Comparison of ENCODE assay signal across 11 cellular contexts in genomic region chr2:207227062-207227748, GRCh38.
DNase-seq lines count a peak whose midpoint lies in the region; ATAC-seq, FAIRE-seq and TF ChIP-seq lines count a peak whose summit lies in the region.
"Had no signal": no experiment of that assay in that cellular context is flagged by ENCODE, and none has a peak within 500 bp of the region (broad histone marks: within the 10 kb centered on the region; RNA-seq: fewer than 3 reads in every experiment).

No MANE protein-coding gene starts in this region.

- DNase-seq in NCI-H2029 (lab: John Stamatoyannopoulos, UW) (peak; percentile 17), NCI-H2029 treated with DMSO at 0.1 percent for 48 hours (lab: John Stamatoyannopoulos, UW) (no peak), endothelial cell of umbilical vein (ENCODE audit: low read depth, low spot score) (no peak), mesothelial cell of epicardium (ENCODE audit: low spot score in 2 of 2, unreplicated experiment in 2 of 2) (no peak), transverse colon (peak; percentile 10), COLO668 (lab: John Stamatoyannopoulos, UW; ENCODE audit: unreplicated experiment) (no peak)
- DNase-seq in stimulated activated CD4-positive, alpha-beta T cell treated with anti-CD3 and anti-CD28 coated beads, Interleukin-2, amount 100 ng/mL, for 48 hours, result no peak
- DNase-seq in activated CD8-positive, alpha-beta T cell treated with anti-CD3 and anti-CD28 coated beads for 36 hours, result no peak

- H3K4me1 ChIP-seq in endothelial cell of umbilical vein (ENCODE audit: control insufficient read depth, extremely low read depth, insufficient read depth, low read length), result peaks cover 30% of the 10 kb centered on the region
- peaks cover 0 to 22% (median 12%) of the 10 kb centered on the region in 4 donors for H3K4me1 ChIP-seq in transverse colon

- no peaks in the 10 kb centered on the region for H3K9me1 ChIP-seq in endothelial cell of umbilical vein (replicated peaks; ENCODE audit: control insufficient read depth, extremely low read depth, insufficient read depth, low read length)

- H3K4me1 Mint-ChIP-seq in mesothelial cell of epicardium, result peaks cover 9% of the 10 kb centered on the region
- peaks cover 58% of the 10 kb centered on the region for H3K4me1 Mint-ChIP-seq in activated CD8-positive, alpha-beta T cell treated with anti-CD3 and anti-CD28 coated beads for 36 hours (ENCODE audit: low read depth)

- H3K4me2 ChIP-seq in endothelial cell of umbilical vein (ENCODE audit: insufficient read depth, low read length), result no peak overlapping the region

- FAIRE-seq in endothelial cell of umbilical vein (lab: Jason Lieb, UNC), result peak; percentile 44

- H3K9me3 ChIP-seq in endothelial cell of umbilical vein (replicated peaks; ENCODE audit: control insufficient read depth, insufficient read depth, low read length), result no peaks in the 10 kb centered on the region
- H3K9me3 ChIP-seq in transverse colon, result no peaks in the 10 kb centered on the region

- CTCF ChIA-PET in endothelial cell of umbilical vein (lab: Charles Lee), result interaction anchor here (1.1 to 1.5 kb wide), 3 partner anchors 13 to 107 kb away, joined by 4 to 5 read pairs (median 4); no protein-coding TSS in a partner anchor
- CTCF ChIA-PET in activated CD8-positive, alpha-beta T cell treated with anti-CD3 and anti-CD28 coated beads for 36 hours (lab: Charles Lee), result interaction anchor here (1.9 to 2.1 kb wide), 2 partner anchors 56 to 154 kb away, joined by 4 to 6 read pairs; no protein-coding TSS in a partner anchor

- WGBS in transverse colon (ENCODE audit: low coverage in 1 of 2), 2 donors, result 46 to 56% methylated on average over 5 to 18 of the region's 18 CpGs

- H3K27ac ChIP-seq in endothelial cell of umbilical vein (ENCODE audit: insufficient read depth, low read depth, low read length) (no peak overlapping the region), transverse colon (peak overlapping the region; percentile 54 to 73 (median 68))
- H3K27ac ChIP-seq: HL-60 had no signal

- TF ChIP-seq CTCF in endothelial cell of umbilical vein (IDR thresholded peaks at IDR 0.05; ENCODE audit: extremely low read depth in 1 of 2, insufficient read depth in 1 of 2, low read depth in 1 of 2, low read length in 2 of 2) (no peak), mesothelial cell of epicardium (IDR thresholded peaks at IDR 0.05; ENCODE audit: unreplicated experiment) (no peak), transverse colon (IDR thresholded peaks at IDR 0.05) (no peak)
- TF ChIP-seq CTCF in activated CD8-positive, alpha-beta T cell treated with anti-CD3 and anti-CD28 coated beads for 36 hours (IDR thresholded peaks at IDR 0.05), result no peak

- H3K36me3 Mint-ChIP-seq in mesothelial cell of epicardium, result no peaks in the 10 kb centered on the region
- no peaks in the 10 kb centered on the region for H3K36me3 Mint-ChIP-seq in activated CD8-positive, alpha-beta T cell treated with anti-CD3 and anti-CD28 coated beads for 36 hours (ENCODE audit: low read depth)

- H3K27me3 Mint-ChIP-seq in mesothelial cell of epicardium (ENCODE audit: low read depth), result peaks cover 19% of the 10 kb centered on the region
- H3K27me3 Mint-ChIP-seq in activated CD8-positive, alpha-beta T cell treated with anti-CD3 and anti-CD28 coated beads for 36 hours, result peaks cover 3% of the 10 kb centered on the region
- H3K27me3 Mint-ChIP-seq: activated naive CD4-positive, alpha-beta T cell treated with anti-CD3 and anti-CD28 coated beads, Interleukin-2, amount 50 U/mL, for 24 hours had no signal

- no peak overlapping the region for H3K9ac ChIP-seq in endothelial cell of umbilical vein (replicated peaks; ENCODE audit: extremely low read depth, insufficient read depth, low read length)

- H3K9me3 Mint-ChIP-seq in mesothelial cell of epicardium, result no peaks in the 10 kb centered on the region
- H3K9me3 Mint-ChIP-seq in activated CD8-positive, alpha-beta T cell treated with anti-CD3 and anti-CD28 coated beads for 36 hours, result no peaks in the 10 kb centered on the region
- H3K9me3 Mint-ChIP-seq: activated naive CD4-positive, alpha-beta T cell treated with anti-CD3 and anti-CD28 coated beads, Interleukin-2, amount 50 U/mL, for 24 hours had no signal

- H3K36me3 ChIP-seq in endothelial cell of umbilical vein (ENCODE audit: control insufficient read depth in 2 of 2, extremely low read depth in 1 of 2, insufficient read depth in 2 of 2, low read length in 2 of 2) (no peaks in the 10 kb centered on the region), transverse colon (no peaks in the 10 kb centered on the region)

- H3K4me3 ChIP-seq in endothelial cell of umbilical vein (replicated peaks in 1 of 3; ENCODE audit: insufficient read depth in 1 of 3, low read depth in 1 of 3, low read length in 3 of 3) (no peak overlapping the region), transverse colon (peak overlapping the region in 1 of 4 donors; percentile 15)
- H3K4me3 ChIP-seq: lung had no signal

- dilution Hi-C loops in endothelial cell of umbilical vein (cut with MboI; ENCODE audit: extremely low pct_ligation_motif_present, low sequenced_read_pairs), result no loop called here

- no peak for ATAC-seq in activated CD8-positive, alpha-beta T cell treated with anti-CD3 and anti-CD28 coated beads for 36 hours

- no peak for TF ChIP-seq EP300 in transverse colon (IDR thresholded peaks at IDR 0.05; ENCODE audit: low read depth)

- intact Hi-C loops in endothelial cell of umbilical vein (cut with micrococcal nuclease) (loop anchor here (2.0 kb wide), 1 partner anchor 168 kb away; no protein-coding TSS in a partner anchor), transverse colon (cut with DNase I; ENCODE audit: low total_unique reads) (loop anchor here (1.0 kb wide), 1 partner anchor 62 kb away; the partner anchor contains the start of gene KLF7)
- intact Hi-C loops in activated CD8-positive, alpha-beta T cell treated with anti-CD3 and anti-CD28 coated beads for 36 hours (cut with micrococcal nuclease), result no loop called here

- no peaks in the 10 kb centered on the region for H4K20me1 ChIP-seq in endothelial cell of umbilical vein (replicated peaks; ENCODE audit: control insufficient read depth, extremely low read depth, insufficient read depth, low read length)

- POLR2A ChIA-PET in endothelial cell of umbilical vein (lab: Charles Lee), result interaction anchor here (0.7 kb wide), 1 partner anchor 136 kb away, joined by 6 read pairs; no protein-coding TSS in a partner anchor
- POLR2A ChIA-PET in activated CD8-positive, alpha-beta T cell treated with anti-CD3 and anti-CD28 coated beads for 36 hours (lab: Charles Lee), result interaction anchor here (0.6 to 1.5 kb wide), 3 partner anchors 13 to 241 kb away, joined by 3 to 4 read pairs (median 3); partner anchors contain the start of gene KLF7

- H3K79me2 ChIP-seq in endothelial cell of umbilical vein (ENCODE audit: control insufficient read depth, insufficient read depth, low read length), result no peaks in the 10 kb centered on the region

- H3K27me3 ChIP-seq in endothelial cell of umbilical vein (ENCODE audit: control insufficient read depth in 2 of 2, insufficient read depth in 2 of 2, low read length in 2 of 2) (no peaks in the 10 kb centered on the region), transverse colon (no peaks in the 10 kb centered on the region)

- TF ChIP-seq POLR2A in endothelial cell of umbilical vein (IDR thresholded peaks at IDR 0.05; ENCODE audit: low read depth, low read length), result no peak
- no peak for TF ChIP-seq POLR2A in transverse colon (IDR thresholded peaks at IDR 0.05)

- BruUV-seq in endothelial cell of umbilical vein (replicated peaks; lab: Mats Ljungman, UMichigan), result no TSS peak

- in situ Hi-C loops in transverse colon (cut with MboI; ENCODE audit: low pct_ligation_motif_present in 1 of 4, low pct_unique_long_range_greater_than_20kb in 1 of 4, low sequenced_read_pairs in 3 of 4), result no loop called here

- no peak overlapping the region for H2AFZ ChIP-seq in endothelial cell of umbilical vein (ENCODE audit: low read depth, low read length)

- H3K4me3 Mint-ChIP-seq in mesothelial cell of epicardium, result peak overlapping the region; percentile 40
- no peak overlapping the region for H3K4me3 Mint-ChIP-seq in activated CD8-positive, alpha-beta T cell treated with anti-CD3 and anti-CD28 coated beads for 36 hours
- H3K4me3 Mint-ChIP-seq: activated naive CD4-positive, alpha-beta T cell treated with anti-CD3 and anti-CD28 coated beads, Interleukin-2, amount 50 U/mL, for 24 hours had no signal

- no peak overlapping the region for H3K27ac Mint-ChIP-seq in mesothelial cell of epicardium
- H3K27ac Mint-ChIP-seq in activated CD8-positive, alpha-beta T cell treated with anti-CD3 and anti-CD28 coated beads for 36 hours, result no peak overlapping the region
- H3K27ac Mint-ChIP-seq: activated naive CD4-positive, alpha-beta T cell treated with anti-CD3 and anti-CD28 coated beads, Interleukin-2, amount 50 U/mL, for 24 hours had no signal

TF ChIP-seq in endothelial cell of umbilical vein, 7 proteins besides CTCF, POLR2A, EP300 and RAD21:
- TF ChIP-seq MAX (IDR thresholded peaks at IDR 0.05; ENCODE audit: insufficient read depth, insufficient read length) (no peak), FOS (IDR thresholded peaks at IDR 0.05; ENCODE audit: borderline replicate concordance, insufficient read depth, low read length) (no peak)

Comparison
In these comparisons a context has a peak if more than half of its experiments do, and no peak if none do; other contexts are left out.
1. DNase-seq: peak in NCI-H2029 (single experiment) and transverse colon (single experiment); none in NCI-H2029 treated with DMSO at 0.1 percent for 48 hours (single experiment), endothelial cell of umbilical vein (single experiment), mesothelial cell of epicardium (0 of 2), COLO668 (single experiment), stimulated activated CD4-positive, alpha-beta T cell treated with anti-CD3 and anti-CD28 coated beads, Interleukin-2, amount 100 ng/mL, for 48 hours (0 of 2) and activated CD8-positive, alpha-beta T cell treated with anti-CD3 and anti-CD28 coated beads for 36 hours (single experiment).